11 cellular contexts compared by ENCODE assay signal in the genomic region with DNA sequence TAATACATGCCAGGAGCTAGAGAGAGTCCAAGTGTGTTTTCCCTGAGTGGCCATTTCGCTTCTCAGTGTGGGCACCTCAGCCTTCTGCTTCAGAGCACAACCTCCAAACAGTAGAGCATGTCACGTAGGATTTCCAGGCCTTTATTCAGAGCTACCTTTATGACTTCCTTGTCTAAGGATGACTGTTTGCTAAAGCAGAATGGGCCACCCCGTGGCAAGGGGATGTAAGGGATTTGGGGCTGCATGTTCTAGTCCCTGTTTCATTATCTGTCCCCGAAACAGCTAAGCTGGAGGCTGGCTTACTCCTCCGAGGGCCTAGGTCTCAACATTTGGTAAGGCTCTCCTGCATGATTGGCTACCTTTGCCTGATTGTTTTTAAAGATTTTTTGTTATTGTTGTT. TPM values are rescaled to one million over a fixed set of nuclear protein-coding genes. Genes with fewer than 3 reads are reported as not detected.
DNase-seq lines count a peak whose midpoint lies in the region; ATAC-seq and TF ChIP-seq lines count a peak whose summit lies in the region.
"Had no signal": no experiment of that assay in that cellular context is flagged by ENCODE, and none has a peak within 500 bp of the region (broad histone marks: within the 10 kb centered on the region; RNA-seq: fewer than 3 reads in every experiment).

No MANE protein-coding gene starts in this region.

- no peak overlapping the region for H4K5ac ChIP-seq in IMR-90 (ENCODE audit: low read depth, low read length)

- H3K9ac ChIP-seq in IMR-90 (ENCODE audit: low read depth, low read length) = no peak overlapping the region

- no peak overlapping the region for H4K91ac ChIP-seq in IMR-90 (ENCODE audit: insufficient read depth, low read depth, low read length)

- H2BK20ac ChIP-seq in IMR-90 (ENCODE audit: low read depth, low read length) = peak overlapping the region; percentile 20; the same call in 1 of the 2 replicates

- H3K4me3 Mint-ChIP-seq in activated B cell treated with CpG ODN at 0.5 μM for 24 hours = peak overlapping the region; percentile 29
- H3K4me3 Mint-ChIP-seq in natural killer cell = no peak overlapping the region

- no peak overlapping the region for H2BK5ac ChIP-seq in IMR-90 (ENCODE audit: low read depth, low read length, poor library complexity, severe bottlenecking)

- H3K36me3 ChIP-seq in IMR-90 (ENCODE audit: control insufficient read depth, insufficient read depth, low read length) (no peaks in the 10 kb centered on the region), SJCRH30 (no peaks in the 10 kb centered on the region), ovary (no peaks in the 10 kb centered on the region)
- H3K36me3 ChIP-seq: esophagus squamous epithelium had no signal

- no peaks in the 10 kb centered on the region for H3K27me3 Mint-ChIP-seq in activated B cell treated with CpG ODN at 0.5 μM for 24 hours
- no peaks in the 10 kb centered on the region for H3K27me3 Mint-ChIP-seq in natural killer cell (ENCODE audit: low read depth in 2 of 2)
- H3K27me3 Mint-ChIP-seq: activated naive CD4-positive, alpha-beta T cell treated with anti-CD3 and anti-CD28 coated beads, Interleukin-2, amount 50 U/mL, for 24 hours had no signal

- in situ Hi-C loops in IMR-90 (cut with MboI; ENCODE audit: low sequenced_read_pairs) = loop anchor here (25.0 kb wide), 3 partner anchors 828 to 1253 kb away; partner anchors contain the start of gene TRIM13

- H3K4me1 Mint-ChIP-seq in activated B cell treated with CpG ODN at 0.5 μM for 24 hours (peaks cover 82% of the 10 kb centered on the region), natural killer cell (peaks cover 73 to 77% of the 10 kb centered on the region in 2 donors)

- dilution Hi-C loops in IMR-90 (cut with HindIII; ENCODE audit: low sequenced_read_pairs, unreplicated experiment) = no loop called here

- H2AFZ ChIP-seq in IMR-90 (replicated peaks; ENCODE audit: low read length, poor library complexity) = no peak overlapping the region

- H3K4me2 ChIP-seq in IMR-90 (ENCODE audit: low read depth, low read length) = no peak overlapping the region

- TF ChIP-seq POLR2A in IMR-90 (IDR thresholded peaks at IDR 0.05; ENCODE audit: low read depth, low read length) (no peak), ovary (IDR thresholded peaks at IDR 0.05) (no peak)

- H3K18ac ChIP-seq in IMR-90 (ENCODE audit: low read depth, low read length) = no peak overlapping the region

- H3K4me3 ChIP-seq in IMR-90 (ENCODE audit: insufficient read depth, low read depth, low read length) (no peak overlapping the region), SJCRH30 (no peak overlapping the region), ovary (no peak overlapping the region)
- H3K4me3 ChIP-seq: esophagus squamous epithelium had no signal

- H3K4me1 ChIP-seq in IMR-90 (ENCODE audit: control insufficient read depth, insufficient read depth, low read length) (peaks cover 14% of the 10 kb centered on the region), SJCRH30 (0 out of 2 replicates have a peak, but pooled peaks cover 8% of the 10 kb centered on the region), ovary (ENCODE audit: insufficient read depth) (peaks cover 5% of the 10 kb centered on the region)

- H3K4ac ChIP-seq in IMR-90 (ENCODE audit: low read depth, low read length) = no peak overlapping the region

- H3K9me3 Mint-ChIP-seq in activated B cell treated with CpG ODN at 0.5 μM for 24 hours (no peaks in the 10 kb centered on the region), natural killer cell (no peaks in the 10 kb centered on the region)
- H3K9me3 Mint-ChIP-seq: activated naive CD4-positive, alpha-beta T cell treated with anti-CD3 and anti-CD28 coated beads, Interleukin-2, amount 50 U/mL, for 24 hours had no signal

- peaks cover 6% of the 10 kb centered on the region for H3K9me1 ChIP-seq in IMR-90 (ENCODE audit: insufficient read depth, low read length)

- peaks cover 7% of the 10 kb centered on the region for H4K20me1 ChIP-seq in IMR-90 (ENCODE audit: insufficient read depth, low read length)

- TF ChIP-seq CTCF in GM12873 (IDR thresholded peaks at IDR 0.05; ENCODE audit: insufficient read depth, low read depth, low read length, missing control alignments) = peak; percentile 61
- TF ChIP-seq CTCF in IMR-90 (conservative IDR thresholded peaks at IDR 0.05; ENCODE audit: low read depth, low read length) = no peak
- TF ChIP-seq CTCF in activated B cell treated with CpG ODN at 0.5 μM for 24 hours (IDR thresholded peaks at IDR 0.05) = no peak
- TF ChIP-seq CTCF in natural killer cell (IDR thresholded peaks at IDR 0.05) = no peak
- TF ChIP-seq CTCF in ovary (IDR thresholded peaks at IDR 0.05) = no peak

- no peak overlapping the region for H3K27ac ChIP-seq in IMR-90 (ENCODE audit: insufficient read depth, low read length)
- H3K27ac ChIP-seq in SJCRH30 = no peak overlapping the region
- no peak overlapping the region for H3K27ac ChIP-seq in ovary

- H2AK5ac ChIP-seq in IMR-90 (ENCODE audit: low read depth, low read length) = no peak overlapping the region

- no peak for ATAC-seq in IMR-90 (ENCODE audit: low read depth)
- ATAC-seq in activated B cell treated with CpG ODN at 0.5 μM for 24 hours (ENCODE audit: low read depth) = no peak
- no peak for ATAC-seq in natural killer cell
- no peak for ATAC-seq in GM19467 (IDR thresholded peaks at IDR 0.05; ENCODE audit: unreplicated experiment)
- ATAC-seq: SK-N-SH treated with all-trans-retinoic acid at 6 μM for 48 hours had no signal

- H3K56ac ChIP-seq in IMR-90 (ENCODE audit: extremely low read depth, insufficient read depth, low read length) = no peak overlapping the region

- peaks cover 22 to 44% of the 10 kb centered on the region in 2 experiments for H3K79me1 ChIP-seq in IMR-90 (ENCODE audit: low read depth in 1 of 2, low read length in 2 of 2)

- H3K9me3 ChIP-seq in IMR-90 (ENCODE audit: control insufficient read depth, insufficient read depth, low read length) (no peaks in the 10 kb centered on the region), SJCRH30 (replicated peaks) (no peaks in the 10 kb centered on the region), ovary (no peaks in the 10 kb centered on the region)
- H3K9me3 ChIP-seq: esophagus squamous epithelium had no signal

- BruUV-seq in IMR-90 (replicated peaks; lab: Mats Ljungman, UMichigan) = no TSS peak

- no peak overlapping the region for H2BK15ac ChIP-seq in IMR-90 (ENCODE audit: low read depth, low read length)

- H3K27ac Mint-ChIP-seq in activated B cell treated with CpG ODN at 0.5 μM for 24 hours (peak overlapping the region; percentile 87), natural killer cell (peak overlapping the region; percentile 91 to 93)
- H3K27ac Mint-ChIP-seq: activated naive CD4-positive, alpha-beta T cell treated with anti-CD3 and anti-CD28 coated beads, Interleukin-2, amount 50 U/mL, for 24 hours had no signal

- no peak overlapping the region for H2AK9ac ChIP-seq in IMR-90 (replicated peaks; ENCODE audit: low read depth, low read length, poor library complexity)

- DNase-seq in IMR-90 (no peak), activated B cell treated with CpG ODN at 0.5 μM for 24 hours (no peak), natural killer cell (no peak), SJCRH30 (no peak), NCI-H2107 (lab: John Stamatoyannopoulos, UW) (no peak), ovary (no peak)
- DNase-seq: esophagus squamous epithelium had no signal

- H3K14ac ChIP-seq in IMR-90 (replicated peaks; ENCODE audit: low read depth, low read length) = no peak overlapping the region

- peaks cover 4% of the 10 kb centered on the region for H3K36me3 Mint-ChIP-seq in activated B cell treated with CpG ODN at 0.5 μM for 24 hours (ENCODE audit: low read depth)
- no peaks in the 10 kb centered on the region for H3K36me3 Mint-ChIP-seq in natural killer cell

- H3K23ac ChIP-seq in IMR-90 (ENCODE audit: low read depth, low read length) = no peak overlapping the region

- CTCF ChIA-PET in IMR-90 (lab: Yijun Ruan, JAX) = interaction anchor here (0.6 to 1.1 kb wide), 2 partner anchors 20 to 295 kb away, joined by 3 to 4 read pairs; no protein-coding TSS in a partner anchor
- CTCF ChIA-PET in activated B cell treated with CpG ODN at 0.5 μM for 24 hours (lab: Charles Lee) = interaction anchor here (0.9 to 5.2 kb wide), 8 partner anchors 23 to 979 kb away, joined by 3 to 82 read pairs (median 4); partner anchors contain the start of gene SPRYD7

- intact Hi-C loops in IMR-90 (cut with micrococcal nuclease) (loop anchor here (2.0 to 10.0 kb wide), 4 partner anchors 155 to 1061 kb away; partner anchors contain the start of gene SPRYD7), activated B cell treated with CpG ODN at 0.5 μM for 24 hours (cut with micrococcal nuclease) (loop anchor here (10.0 kb wide), 1 partner anchor 1261 kb away; no protein-coding TSS in a partner anchor), natural killer cell (cut with micrococcal nuclease) (loop anchor here (10.0 kb wide), 2 partner anchors 201 to 1261 kb away; no protein-coding TSS in a partner anchor), ovary (cut with DNase I) (loop anchor here in 1 of 4 donors (10.0 kb wide), 1 partner anchor 831 kb away; no protein-coding TSS in a partner anchor)

- TF ChIP-seq RAD21 in IMR-90 (IDR thresholded peaks at IDR 0.05; ENCODE audit: low read length) = no peak

- no CpG with 5 or more reads among the region's 5 CpGs for WGBS in IMR-90 (ENCODE audit: extremely low coverage in 2 of 2, insufficient read length in 1 of 2), 2 experiments
- WGBS in ovary, 3 donors = 78 to 87% (median 87%) methylated on average over 5 of the region's 5 CpGs

- no peak overlapping the region for H4K8ac ChIP-seq in IMR-90 (ENCODE audit: low read depth in 2 of 2, low read length in 2 of 2)

- POLR2A ChIA-PET in IMR-90 (lab: Charles Lee; ENCODE audit: unreplicated experiment) = no interaction called here
- POLR2A ChIA-PET in activated B cell treated with CpG ODN at 0.5 μM for 24 hours (lab: Charles Lee) = interaction anchor here (0.9 to 9.1 kb wide), 11 partner anchors 23 to 979 kb away, joined by 4 to 219 read pairs (median 7); partner anchors contain the start of genes SPRYD7 and TRIM13

- no peak for TF ChIP-seq EP300 in ovary (IDR thresholded peaks at IDR 0.05)

- H2BK120ac ChIP-seq in IMR-90 (ENCODE audit: low read depth, low read length) = no peak overlapping the region

- H3K27me3 ChIP-seq in IMR-90 (ENCODE audit: control insufficient read depth, insufficient read depth, low read length) (no peaks in the 10 kb centered on the region), SJCRH30 (no peaks in the 10 kb centered on the region), ovary (no peaks in the 10 kb centered on the region)
- H3K27me3 ChIP-seq: esophagus squamous epithelium had no signal

TF ChIP-seq in IMR-90, 13 proteins besides CTCF, POLR2A, EP300 and RAD21 (continues in another document):
- TF ChIP-seq BHLHE40 (IDR thresholded peaks at IDR 0.05; ENCODE audit: low read depth, low read length) (no peak), MXI1 (IDR thresholded peaks at IDR 0.05; ENCODE audit: borderline replicate concordance, low read depth, low read length) (no peak)

RNA-seq across cellular contexts. Expression of gene RNASEH2B, which starts 6.0 kb away (rescaled TPM):
- 14.2 and 21.9 TPM in 2 replicates for total RNA-seq in IMR-90 (2012; rRNA removed)
- 8.2 and 11.2 TPM in 2 replicates for polyA plus RNA-seq in IMR-90 (2012; rRNA removed)
- polyA plus RNA-seq in IMR-90 (2012; cell fraction: cytosol; rRNA removed) = 2.2 and 2.8 TPM in 2 replicates
- 2.0 and 8.7 TPM in 2 replicates for polyA plus RNA-seq in IMR-90 (2012; cell fraction: nucleus; rRNA removed; ENCODE audit: low replicate concordance)
- total RNA-seq in activated B cell treated with CpG ODN at 0.5 μM for 24 hours = 92.3 and 103 TPM in 2 replicates
- 10 to 100 TPM; 57.9 to 68.7 (median 64.8) TPM for total RNA-seq in natural killer cell
- 93.9 and 108 TPM in 2 replicates for total RNA-seq in SJCRH30 (2014; rRNA removed; shearing (Covaris generic))
- total RNA-seq in ovary = 10 to 100 TPM; 43.3 to 88.7 (median 60.8) TPM
- 10 to 100 TPM; 27.5 to 52.7 TPM for polyA plus RNA-seq in ovary
